8 cellular contexts compared by ENCODE assay signal in the genomic region with DNA sequence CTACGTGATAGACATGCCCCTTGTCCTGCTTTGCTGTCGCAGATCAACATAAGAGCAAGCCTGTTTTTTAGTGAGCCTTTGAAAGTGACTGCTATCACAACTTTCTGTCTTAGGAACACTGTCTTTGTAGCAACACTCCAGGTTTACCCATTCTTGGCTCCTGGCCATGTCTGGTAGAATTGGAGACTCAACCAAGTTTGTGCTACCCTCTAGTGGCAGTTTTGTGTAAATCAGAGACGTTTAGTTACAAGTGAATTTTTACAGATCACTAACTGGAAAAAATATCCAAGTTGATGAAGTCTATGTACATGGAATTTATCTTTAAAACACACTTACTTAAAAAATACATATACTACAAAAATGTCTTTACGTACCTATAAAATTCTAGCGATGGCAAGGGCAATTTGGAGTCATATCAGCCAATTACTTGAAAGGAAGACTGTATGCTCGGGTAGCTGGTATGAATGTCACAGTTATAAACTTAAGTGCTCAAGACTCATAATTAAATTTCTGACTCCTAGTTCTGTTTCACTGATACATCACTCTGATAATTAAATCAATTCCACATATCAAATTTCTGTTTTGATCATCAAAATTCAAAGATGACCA.
DNase-seq lines count a peak whose midpoint lies in the region; ATAC-seq and TF ChIP-seq lines count a peak whose summit lies in the region.

No MANE protein-coding gene starts in this region.

- POLR2A ChIA-PET in activated CD8-positive, alpha-beta T cell treated with anti-CD3 and anti-CD28 coated beads for 36 hours (lab: Charles Lee) = no interaction called here

- TF ChIP-seq CTCF in activated CD8-positive, alpha-beta T cell treated with anti-CD3 and anti-CD28 coated beads for 36 hours (IDR thresholded peaks at IDR 0.05) = peak; percentile 67
- peak; percentile 72 for TF ChIP-seq CTCF in fibroblast of villous mesenchyme (IDR thresholded peaks at IDR 0.05; ENCODE audit: insufficient read depth, low read depth, low read length)

- no peak overlapping the region for H3K27ac Mint-ChIP-seq in activated CD8-positive, alpha-beta T cell treated with anti-CD3 and anti-CD28 coated beads for 36 hours
- no peak overlapping the region for H3K27ac Mint-ChIP-seq in activated T-helper 1 cell treated with anti-CD3 and anti-CD28 coated beads, Interleukin-12 subunit alpha, Interleukin-12 subunit beta, Interleukin-2, Interleukin-4 antibody, amounts not matched to agents 30 ng/mL and 10 ng/mL and 1 ng/mL, durations not matched to agents 14 hours and 24 hours and 36 hours

- DNase-seq in Daoy (ENCODE audit: low read depth) (peak; percentile 85), HK-2 (ENCODE audit: unreplicated experiment) (peak; percentile 61), NCI-H69 (lab: John Stamatoyannopoulos, UW) (peak; percentile 86), fibroblast of villous mesenchyme (ENCODE audit: low read depth) (peak; percentile 87), occipital lobe (lab: John Stamatoyannopoulos, UW) (peak; percentile 47)
- peak; percentile 53 for DNase-seq in activated CD8-positive, alpha-beta T cell treated with anti-CD3 and anti-CD28 coated beads for 36 hours
- DNase-seq in activated T-helper 1 cell treated with anti-CD3 and anti-CD28 coated beads, Interleukin-12 subunit alpha, Interleukin-12 subunit beta, Interleukin-2, Interleukin-4 antibody, amounts not matched to agents 30 ng/mL and 10 ng/mL and 1 ng/mL, durations not matched to agents 14 hours and 24 hours and 36 hours (ENCODE audit: low spot score) = no peak

- no peaks in the 10 kb centered on the region for H3K9me3 Mint-ChIP-seq in activated CD8-positive, alpha-beta T cell treated with anti-CD3 and anti-CD28 coated beads for 36 hours
- no peaks in the 10 kb centered on the region for H3K9me3 Mint-ChIP-seq in activated T-helper 1 cell treated with anti-CD3 and anti-CD28 coated beads, Interleukin-12 subunit alpha, Interleukin-12 subunit beta, Interleukin-2, Interleukin-4 antibody, amounts not matched to agents 30 ng/mL and 10 ng/mL and 1 ng/mL, durations not matched to agents 14 hours and 24 hours and 36 hours

- H3K36me3 Mint-ChIP-seq in activated CD8-positive, alpha-beta T cell treated with anti-CD3 and anti-CD28 coated beads for 36 hours (ENCODE audit: low read depth) = no peaks in the 10 kb centered on the region
- H3K36me3 Mint-ChIP-seq in activated T-helper 1 cell treated with anti-CD3 and anti-CD28 coated beads, Interleukin-12 subunit alpha, Interleukin-12 subunit beta, Interleukin-2, Interleukin-4 antibody, amounts not matched to agents 30 ng/mL and 10 ng/mL and 1 ng/mL, durations not matched to agents 14 hours and 24 hours and 36 hours (ENCODE audit: low read depth) = no peaks in the 10 kb centered on the region

- CTCF ChIA-PET in activated CD8-positive, alpha-beta T cell treated with anti-CD3 and anti-CD28 coated beads for 36 hours (lab: Charles Lee) = interaction anchor here (0.6 to 1.6 kb wide), 8 partner anchors 9 to 771 kb away, joined by 3 to 6 read pairs (median 3); no protein-coding TSS in a partner anchor

- no peak overlapping the region for H3K4me3 Mint-ChIP-seq in activated CD8-positive, alpha-beta T cell treated with anti-CD3 and anti-CD28 coated beads for 36 hours
- H3K4me3 Mint-ChIP-seq in activated T-helper 1 cell treated with anti-CD3 and anti-CD28 coated beads, Interleukin-12 subunit alpha, Interleukin-12 subunit beta, Interleukin-2, Interleukin-4 antibody, amounts not matched to agents 30 ng/mL and 10 ng/mL and 1 ng/mL, durations not matched to agents 14 hours and 24 hours and 36 hours = no peak overlapping the region

- no peaks in the 10 kb centered on the region for H3K27me3 Mint-ChIP-seq in activated CD8-positive, alpha-beta T cell treated with anti-CD3 and anti-CD28 coated beads for 36 hours
- H3K27me3 Mint-ChIP-seq in activated T-helper 1 cell treated with anti-CD3 and anti-CD28 coated beads, Interleukin-12 subunit alpha, Interleukin-12 subunit beta, Interleukin-2, Interleukin-4 antibody, amounts not matched to agents 30 ng/mL and 10 ng/mL and 1 ng/mL, durations not matched to agents 14 hours and 24 hours and 36 hours (ENCODE audit: insufficient read depth) = peaks cover 9% of the 10 kb centered on the region

- no peak overlapping the region for H3K4me3 ChIP-seq in fibroblast of villous mesenchyme (ENCODE audit: low read depth, low read length)

- no peaks in the 10 kb centered on the region for H3K4me1 Mint-ChIP-seq in activated CD8-positive, alpha-beta T cell treated with anti-CD3 and anti-CD28 coated beads for 36 hours (ENCODE audit: low read depth)
- no peaks in the 10 kb centered on the region for H3K4me1 Mint-ChIP-seq in activated T-helper 1 cell treated with anti-CD3 and anti-CD28 coated beads, Interleukin-12 subunit alpha, Interleukin-12 subunit beta, Interleukin-2, Interleukin-4 antibody, amounts not matched to agents 30 ng/mL and 10 ng/mL and 1 ng/mL, durations not matched to agents 14 hours and 24 hours and 36 hours (ENCODE audit: low read depth)

- intact Hi-C loops in activated CD8-positive, alpha-beta T cell treated with anti-CD3 and anti-CD28 coated beads for 36 hours (cut with micrococcal nuclease) = no loop called here
- intact Hi-C loops in activated T-helper 1 cell treated with anti-CD3 and anti-CD28 coated beads, Interleukin-12 subunit alpha, Interleukin-12 subunit beta, Interleukin-2, Interleukin-4 antibody, amounts not matched to agents 30 ng/mL and 10 ng/mL and 1 ng/mL, durations not matched to agents 14 hours and 24 hours and 36 hours (cut with micrococcal nuclease) = loop anchor here (1.0 kb wide), 1 partner anchor 771 kb away; no protein-coding TSS in a partner anchor

- peak; percentile 81 for ATAC-seq in GM21360 (IDR thresholded peaks at IDR 0.05; ENCODE audit: unreplicated experiment)
- peak; percentile 53 for ATAC-seq in activated CD8-positive, alpha-beta T cell treated with anti-CD3 and anti-CD28 coated beads for 36 hours
